In the genomic region with DNA sequence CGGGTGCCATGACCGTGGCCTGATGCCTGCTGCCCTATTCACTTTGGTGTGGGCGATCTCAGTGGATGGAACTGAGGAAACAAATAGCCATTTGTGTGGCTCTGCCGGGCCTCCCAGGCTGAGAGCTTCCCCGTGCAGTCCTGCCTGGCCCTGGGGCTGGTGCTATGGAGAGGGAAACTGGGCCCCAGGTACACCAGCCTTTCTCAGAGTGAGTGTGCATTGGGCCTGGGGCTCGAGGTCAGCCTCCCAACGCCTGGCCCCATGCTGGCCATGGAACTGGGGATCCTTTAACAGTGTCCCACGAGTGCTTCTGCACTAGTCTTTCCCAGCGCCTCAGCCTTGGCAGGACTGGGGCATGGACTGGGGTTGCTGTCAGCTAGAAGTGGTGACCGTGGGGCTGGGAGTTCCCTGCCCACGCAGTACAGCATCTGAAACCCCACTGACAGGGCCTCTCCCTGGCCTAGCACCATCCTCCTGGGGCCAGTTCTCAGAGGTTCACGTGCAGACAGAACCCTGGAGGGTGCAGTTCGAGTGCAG, we compare ENCODE assay signal across 10 cellular contexts. TPM values are rescaled to one million over a fixed set of nuclear protein-coding genes. Genes with fewer than 3 reads are reported as not detected.
DNase-seq lines count a peak whose midpoint lies in the region; ATAC-seq and TF ChIP-seq lines count a peak whose summit lies in the region.
"Had no signal": no experiment of that assay in that cellular context is flagged by ENCODE, and none has a peak within 500 bp of the region (broad histone marks: within the 10 kb centered on the region; RNA-seq: fewer than 3 reads in every experiment).

No MANE protein-coding gene starts in this region.

- no peak overlapping the region for H2AFZ ChIP-seq in neuronal stem cell (ENCODE audit: low read length)

- H2BK15ac ChIP-seq in neuronal stem cell (ENCODE audit: low read length), result no peak overlapping the region

- no peak overlapping the region for H3K4me3 ChIP-seq in heart right ventricle
- no peak overlapping the region for H3K4me3 ChIP-seq in neuronal stem cell (ENCODE audit: low read length in 2 of 2)
- H3K4me3 ChIP-seq: MG63, smooth muscle cell had no signal

- H3K9ac ChIP-seq in neuronal stem cell (ENCODE audit: low read depth, low read length, poor library complexity), result no peak overlapping the region

- H2AK5ac ChIP-seq in neuronal stem cell (ENCODE audit: low read depth, low read length), result peak overlapping the region; percentile 75

- peak overlapping the region; percentile 55 for H3K23ac ChIP-seq in neuronal stem cell (ENCODE audit: low read depth, low read length, poor library complexity)

- no peaks in the 10 kb centered on the region for H3K27me3 ChIP-seq in heart right ventricle
- H3K27me3 ChIP-seq in neuronal stem cell (ENCODE audit: control insufficient read depth in 3 of 3, insufficient read depth in 3 of 3, low read depth in 1 of 3, low read length in 3 of 3), result no peaks in the 10 kb centered on the region
- H3K27me3 ChIP-seq: MG63 had no signal

- H3K4me2 ChIP-seq in neuronal stem cell (ENCODE audit: insufficient read depth, low read length, poor library complexity, severe bottlenecking), result no peak overlapping the region
- H3K4me2 ChIP-seq: smooth muscle cell had no signal

- H4K91ac ChIP-seq in neuronal stem cell (ENCODE audit: low read depth, low read length, poor library complexity), result no peak overlapping the region

- DNase-seq in heart right ventricle (no peak), left cardiac atrium (no peak), neuronal stem cell (ENCODE audit: low spot score) (no peak), SW480 (ENCODE audit: low spot score) (no peak), COR-L47 (lab: John Stamatoyannopoulos, UW) (no peak)
- DNase-seq in stimulated activated CD4-positive, alpha-beta T cell treated with anti-CD3 and anti-CD28 coated beads, Interleukin-1b, Interleukin-23, amount 100 ng/mL, for 48 hours, result no peak
- DNase-seq: MG63 had no signal

- 74 to 79% methylated on average over 13 of the region's 13 CpGs for WGBS in heart right ventricle, 2 donors
- WGBS in neuronal stem cell (ENCODE audit: extremely low coverage in 2 of 2, insufficient read length in 2 of 2, insufficient replicate concordance in 1 of 2), 2 donors, result no CpG with 5 or more reads among the region's 13 CpGs

- no peak overlapping the region for H4K8ac ChIP-seq in neuronal stem cell (ENCODE audit: low read depth, low read length)

- H3K4ac ChIP-seq in neuronal stem cell (ENCODE audit: low read length), result peak overlapping the region; percentile 53

- intact Hi-C loops in heart right ventricle (cut with DNase I) (no loop called here), left cardiac atrium (cut with DNase I) (no loop called here)

- H3K36me3 ChIP-seq in heart right ventricle, result peaks cover 0 to 44% (median 26%) of the 10 kb centered on the region in 9 donors
- H3K36me3 ChIP-seq in neuronal stem cell (replicated peaks in 1 of 2; ENCODE audit: control insufficient read depth in 2 of 2, insufficient read depth in 2 of 2, low read length in 2 of 2), result peaks cover 2 to 8% of the 10 kb centered on the region in 2 donors

- H3K27ac ChIP-seq in heart right ventricle, result peak overlapping the region; percentile 59 to 91 (median 83)
- H3K27ac ChIP-seq in cingulate gyrus (ENCODE audit: low read depth, low read length), result peak overlapping the region; percentile 97
- H3K27ac ChIP-seq in neuronal stem cell (replicated peaks; ENCODE audit: low read length), result no peak overlapping the region

- no peak overlapping the region for H3K18ac ChIP-seq in neuronal stem cell (ENCODE audit: low read length)

- no peak for TF ChIP-seq CTCF in heart right ventricle (IDR thresholded peaks at IDR 0.05)

- H3K9me3 ChIP-seq in heart right ventricle (no peaks in the 10 kb centered on the region), neuronal stem cell (replicated peaks in 1 of 2; ENCODE audit: control insufficient read depth in 2 of 2, insufficient read depth in 1 of 2, low read depth in 1 of 2, low read length in 2 of 2) (no peaks in the 10 kb centered on the region)
- H3K9me3 ChIP-seq: MG63 had no signal

- H2BK12ac ChIP-seq in neuronal stem cell (ENCODE audit: low read length), result no peak overlapping the region

- no peak for ATAC-seq in heart right ventricle
- no peak for ATAC-seq in left cardiac atrium
- no peak for ATAC-seq in HG02870 (IDR thresholded peaks at IDR 0.05; ENCODE audit: unreplicated experiment)

- H3K14ac ChIP-seq in neuronal stem cell (ENCODE audit: low read length), result peak overlapping the region; percentile 97

- no peak overlapping the region for H2BK120ac ChIP-seq in neuronal stem cell (ENCODE audit: low read depth, low read length)

- H3K79me1 ChIP-seq in neuronal stem cell (ENCODE audit: low read depth, low read length), result no peaks in the 10 kb centered on the region

- H2BK5ac ChIP-seq in neuronal stem cell (ENCODE audit: low read length), result peak overlapping the region; percentile 82

- H3K4me1 ChIP-seq in heart right ventricle (peaks cover 34 to 100% (median 74%) of the 10 kb centered on the region in 9 donors), neuronal stem cell (ENCODE audit: control insufficient read depth in 2 of 2, insufficient read depth in 1 of 2, low read depth in 1 of 2, low read length in 2 of 2) (peaks cover 2 to 13% of the 10 kb centered on the region in 2 donors)

RNA-seq across cellular contexts. Expression of a gene that starts 10.5 kb away (rescaled TPM):
- total RNA-seq in heart right ventricle (10 to 100 TPM in 9 of 10 donors, 1 to 10 TPM in 1; 7.0 to 38.8 (median 16.5) TPM), left cardiac atrium (10 to 100 TPM; 28.1 to 32.8 TPM)
- polyA plus RNA-seq in heart right ventricle, result 10 to 100 TPM; 38.8 to 47.9 TPM
- 1.0 TPM for polyA plus RNA-seq in neuronal stem cell (2013, experiment 1 of 2)
- polyA plus RNA-seq in neuronal stem cell (2013, experiment 2 of 2), result 0.96 TPM

RNA-seq across cellular contexts. Expression of a gene that starts 39.3 kb away (rescaled TPM):
- total RNA-seq in heart right ventricle, result 10 to 100 TPM; 30.3 to 83.3 (median 40.0) TPM
- polyA plus RNA-seq in heart right ventricle, result 10 to 100 TPM; 26.7 to 34.8 TPM
- 10 to 100 TPM; 48.2 to 52.0 TPM for total RNA-seq in left cardiac atrium
- polyA plus RNA-seq in neuronal stem cell (2013, experiment 1 of 2), result 20.8 TPM
- polyA plus RNA-seq in neuronal stem cell (2013, experiment 2 of 2), result 20.7 TPM
